Comparison of ENCODE assay signal across 9 cellular contexts in genomic region chrX:119647552-119648420, GRCh38. TPM values are rescaled to one million over a fixed set of nuclear protein-coding genes. Genes with fewer than 3 reads are reported as not detected.
DNase-seq lines count a peak whose midpoint lies in the region; ATAC-seq and TF ChIP-seq lines count a peak whose summit lies in the region.
"Had no signal": no experiment of that assay in that cellular context is flagged by ENCODE, and none has a peak within 500 bp of the region (broad histone marks: within the 10 kb centered on the region; RNA-seq: fewer than 3 reads in every experiment).

No MANE protein-coding gene starts in this region.

- no peak overlapping the region for H3K18ac ChIP-seq in H9 (ENCODE audit: insufficient read length, low read depth, low read length)

- H3K9ac ChIP-seq in H9 (ENCODE audit: extremely low read depth, insufficient read length, low read length) = no peak overlapping the region

- no peak overlapping the region for H2BK20ac ChIP-seq in H9 (ENCODE audit: low read depth, low read length, poor library complexity, severe bottlenecking)

- H4K8ac ChIP-seq in H9 (replicated peaks; ENCODE audit: insufficient read length, low read depth, low read length) = no peak overlapping the region

- no peaks in the 10 kb centered on the region for H3K9me3 Mint-ChIP-seq in activated naive CD8-positive, alpha-beta T cell treated with anti-CD3 and anti-CD28 coated beads for 36 hours
- peaks cover 61 to 67% of the 10 kb centered on the region in 2 experiments for H3K9me3 Mint-ChIP-seq in H9

- H3K27ac ChIP-seq in H9 (ENCODE audit: insufficient read length, low read depth, low read length) (no peak overlapping the region), transverse colon (peak overlapping the region in 1 of 4 donors; percentile 30)

- H2AK5ac ChIP-seq in H9 (ENCODE audit: insufficient read length, low read length) = no peak overlapping the region

- H3K4me2 ChIP-seq in H9 (ENCODE audit: insufficient read depth, insufficient read length, low read length) = no peak overlapping the region

- no peak overlapping the region for H3K23ac ChIP-seq in H9 (ENCODE audit: insufficient read length, low read depth, low read length)

- H3K4ac ChIP-seq in H9 (ENCODE audit: low read depth, low read length) = no peak overlapping the region

- intact Hi-C loops in transverse colon (cut with DNase I; ENCODE audit: low total_unique reads) = no loop called here

- H3K27me3 Mint-ChIP-seq in activated naive CD8-positive, alpha-beta T cell treated with anti-CD3 and anti-CD28 coated beads for 36 hours = no peaks in the 10 kb centered on the region
- H3K27me3 Mint-ChIP-seq in H9 (ENCODE audit: low read depth) = no peaks in the 10 kb centered on the region; the same call in 1 of the 2 replicates

- no peak overlapping the region for H4K91ac ChIP-seq in H9 (ENCODE audit: insufficient read length, low read depth, low read length)

- peak overlapping the region; percentile 45 for H3K4me3 Mint-ChIP-seq in activated naive CD8-positive, alpha-beta T cell treated with anti-CD3 and anti-CD28 coated beads for 36 hours
- no peak overlapping the region for H3K4me3 Mint-ChIP-seq in H9

- no peak overlapping the region for H3K56ac ChIP-seq in H9 (ENCODE audit: insufficient read length, low read depth, low read length)

- H3K4me3 ChIP-seq in transverse colon (no peak overlapping the region), BE2C (ENCODE audit: low read depth, low read length) (no peak overlapping the region)

- H2BK12ac ChIP-seq in H9 (ENCODE audit: insufficient read length, low read depth, low read length) = no peak overlapping the region

- no peak overlapping the region for H3K14ac ChIP-seq in H9 (ENCODE audit: insufficient read depth, low read length)

- no peak for TF ChIP-seq EP300 in transverse colon (IDR thresholded peaks at IDR 0.05; ENCODE audit: low read depth)

- no CpG with 5 or more reads among the region's 17 CpGs for WGBS in H9 (ENCODE audit: extremely low coverage, insufficient read length, low lambda C conversion rate)
- 75% methylated on average over 17 of the region's 17 CpGs; no CpG with 5 or more reads in 1 of the 2 donors for WGBS in transverse colon (ENCODE audit: low coverage in 1 of 2), 2 donors

- peaks cover 30% of the 10 kb centered on the region for H3K4me1 Mint-ChIP-seq in activated naive CD8-positive, alpha-beta T cell treated with anti-CD3 and anti-CD28 coated beads for 36 hours
- H3K4me1 Mint-ChIP-seq in H9 = no peaks in the 10 kb centered on the region

- in situ Hi-C loops in transverse colon (cut with MboI; ENCODE audit: low pct_ligation_motif_present in 1 of 4, low pct_unique_long_range_greater_than_20kb in 1 of 4, low sequenced_read_pairs in 3 of 4) = no loop called here

- ATAC-seq in HG03575 (IDR thresholded peaks at IDR 0.05; ENCODE audit: extremely low read depth, insufficient number of reproducible peaks, low FRiP score, unreplicated experiment) = peak; percentile 91

- DNase-seq in activated gamma-delta T cell treated with Interleukin-2 at 50 U/mL for 16 hours = peak; percentile 24
- no peak for DNase-seq in activated gamma-delta T cell (lab: John Stamatoyannopoulos, UW)
- peak; percentile 75 for DNase-seq in activated naive CD8-positive, alpha-beta T cell treated with anti-CD3 and anti-CD28 coated beads for 36 hours
- DNase-seq in H9 = no peak
- no peak for DNase-seq in transverse colon
- no peak for DNase-seq in BE2C
- DNase-seq in DMS114 treated with DMSO at 0.1 percent for 48 hours (lab: John Stamatoyannopoulos, UW; ENCODE audit: unreplicated experiment) = no peak
- DNase-seq: 8988T had no signal

- no peak overlapping the region for H4K5ac ChIP-seq in H9 (ENCODE audit: insufficient read length, low read depth, low read length)

- H3K27me3 ChIP-seq in H9 (ENCODE audit: insufficient read depth, low read length) = no peaks in the 10 kb centered on the region
- no peaks in the 10 kb centered on the region for H3K27me3 ChIP-seq in transverse colon
- H3K27me3 ChIP-seq in BE2C = no peaks in the 10 kb centered on the region

- no peak overlapping the region for H2BK5ac ChIP-seq in H9 (ENCODE audit: insufficient read length, low read length)

- H3K9me3 ChIP-seq in H9 (ENCODE audit: control insufficient read depth, low read depth, low read length) = peaks cover 42% of the 10 kb centered on the region
- no peaks in the 10 kb centered on the region for H3K9me3 ChIP-seq in transverse colon
- H3K9me3 ChIP-seq in BE2C = no peaks in the 10 kb centered on the region

- H3K27ac Mint-ChIP-seq in activated naive CD8-positive, alpha-beta T cell treated with anti-CD3 and anti-CD28 coated beads for 36 hours = peak overlapping the region; percentile 90
- H3K27ac Mint-ChIP-seq in H9 = no peak overlapping the region

- H2BK15ac ChIP-seq in H9 (ENCODE audit: low read depth, low read length) = no peak overlapping the region

- H3T11ph ChIP-seq in H9 (ENCODE audit: low read length) = no peak overlapping the region

- no peak overlapping the region for H2AFZ ChIP-seq in H9 (ENCODE audit: low read length)

- no peak overlapping the region for H2BK120ac ChIP-seq in H9 (ENCODE audit: low read depth, low read length, poor library complexity, severe bottlenecking)

- no peaks in the 10 kb centered on the region for H4K20me1 ChIP-seq in H9 (ENCODE audit: control insufficient read depth, insufficient read depth, insufficient read length)

- H3K4me1 ChIP-seq in H9 (ENCODE audit: insufficient read depth, low read length) = no peaks in the 10 kb centered on the region
- no peaks in the 10 kb centered on the region for H3K4me1 ChIP-seq in transverse colon
- H3K4me1 ChIP-seq in BE2C = no peaks in the 10 kb centered on the region

- H3K36me3 ChIP-seq in transverse colon (no peaks in the 10 kb centered on the region), BE2C (peaks cover 36% of the 10 kb centered on the region)

- H3K79me2 ChIP-seq in H9 (ENCODE audit: insufficient read depth, low read length) = no peaks in the 10 kb centered on the region

- no peaks in the 10 kb centered on the region for H3K79me1 ChIP-seq in H9 (ENCODE audit: insufficient read depth, low read depth, low read length, poor library complexity, severe bottlenecking)

- TF ChIP-seq POLR2A in transverse colon (IDR thresholded peaks at IDR 0.05) = no peak

- H3K23me2 ChIP-seq in H9 (ENCODE audit: insufficient read length, low read depth, low read length, poor library complexity, severe bottlenecking) = no peaks in the 10 kb centered on the region

- H3K36me3 Mint-ChIP-seq in activated naive CD8-positive, alpha-beta T cell treated with anti-CD3 and anti-CD28 coated beads for 36 hours = peaks cover 32% of the 10 kb centered on the region
- peaks cover 10 to 23% (median 12%) of the 10 kb centered on the region in 3 experiments for H3K36me3 Mint-ChIP-seq in H9 (ENCODE audit: insufficient read depth in 1 of 3, low read depth in 3 of 3)

- TF ChIP-seq CTCF in H9 (conservative IDR thresholded peaks at IDR 0.05) (no peak), transverse colon (IDR thresholded peaks at IDR 0.05) (no peak), BE2C (IDR thresholded peaks at IDR 0.05; ENCODE audit: low read depth, low read length) (no peak)

RNA-seq across cellular contexts. Expression of gene NKRF, which starts 41.6 kb away (rescaled TPM):
- total RNA-seq in activated naive CD8-positive, alpha-beta T cell treated with anti-CD3 and anti-CD28 coated beads for 36 hours = 10 to 100 TPM; 29.8 to 30.9 TPM
- total RNA-seq in H9 (2021) (15.1 and 15.2 TPM in 2 replicates), transverse colon (1 to 10 TPM; 1.5 to 6.8 (median 3.3) TPM)
- 16.9 TPM for polyA plus RNA-seq in BE2C (2012; ENCODE audit: insufficient read depth, insufficient read length, low read depth)

RNA-seq across cellular contexts. Expression of gene SEPTIN6, which starts 45.2 kb away (rescaled TPM):
- total RNA-seq in activated naive CD8-positive, alpha-beta T cell treated with anti-CD3 and anti-CD28 coated beads for 36 hours = 100 to 1,000 TPM; 187 to 202 TPM
- total RNA-seq in H9 (2021) (22.9 and 23.1 TPM in 2 replicates), transverse colon (10 to 100 TPM in 3 of 4 donors, 1 to 10 TPM in 1; 9.4 to 88.2 (median 21.8) TPM)
- polyA plus RNA-seq in BE2C (2012; ENCODE audit: insufficient read depth, insufficient read length, low read depth) = 104 TPM

Comparison
In these comparisons a context has a peak if more than half of its experiments do, and no peak if none do; other contexts are left out.
1. DNase-seq: peak in activated gamma-delta T cell treated with Interleukin-2 at 50 U/mL for 16 hours (single experiment) and activated naive CD8-positive, alpha-beta T cell treated with anti-CD3 and anti-CD28 coated beads for 36 hours (single experiment); none in activated gamma-delta T cell (single experiment), H9 (single experiment), transverse colon (single experiment), BE2C (single experiment) and DMS114 treated with DMSO at 0.1 percent for 48 hours (single experiment).